In the genomic region with DNA sequence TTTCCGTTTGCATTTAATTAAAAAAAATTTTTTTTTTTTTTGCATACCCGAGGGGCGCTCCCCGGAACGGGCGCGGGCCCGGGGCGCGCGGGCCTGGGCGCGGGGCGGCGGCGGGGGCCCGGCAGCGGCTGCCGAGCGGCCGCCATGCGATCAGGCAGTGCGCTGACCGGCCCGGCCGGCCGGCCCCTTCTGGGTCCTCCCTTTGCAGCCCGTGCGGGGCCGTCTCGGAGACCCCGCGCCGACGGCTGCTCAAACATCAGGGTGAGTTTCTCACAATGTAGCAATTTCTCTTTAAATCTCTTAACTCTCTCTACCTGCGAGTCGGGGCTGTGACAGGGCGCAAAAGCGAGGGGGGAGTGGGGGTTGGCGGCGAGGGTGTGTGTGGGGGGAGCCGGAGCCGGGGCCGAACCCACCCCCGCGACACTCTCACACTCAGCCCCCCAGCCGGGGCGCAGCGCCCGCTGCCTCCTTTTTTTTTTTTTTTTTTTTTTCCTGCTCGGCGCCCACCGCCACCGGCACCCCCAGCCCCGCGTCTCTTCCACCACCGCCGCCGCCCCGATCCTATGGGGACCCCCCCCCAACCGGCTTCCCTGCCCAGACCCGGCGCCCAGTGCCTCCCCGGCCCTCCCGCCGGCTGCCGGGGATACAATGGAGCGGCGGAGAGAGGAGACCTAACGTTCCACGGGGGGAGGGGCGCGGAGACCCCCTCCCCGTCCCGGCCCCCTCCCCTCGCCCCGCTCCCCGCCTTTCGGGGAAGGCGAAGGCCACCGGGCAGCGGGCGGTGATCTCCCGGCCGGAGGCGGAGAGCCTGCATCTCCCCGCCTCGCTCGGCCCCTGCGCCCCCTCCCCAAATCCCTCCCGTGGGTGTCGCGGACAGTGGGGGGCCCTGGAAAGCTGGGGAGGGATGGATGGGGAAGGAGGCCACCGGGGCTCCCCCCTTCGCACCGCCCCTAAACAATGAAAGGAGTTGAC, we compare ENCODE assay signal across 8 cellular contexts. TPM values are rescaled to one million over a fixed set of nuclear protein-coding genes. Genes with fewer than 3 reads are reported as not detected.
A peak's percentile ranks its signal among the peaks of the same experiment; 100 is the strongest.
DNase-seq lines count a peak whose midpoint lies in the region; ATAC-seq and TF ChIP-seq lines count a peak whose summit lies in the region.

BICRA (plus strand) TSS at position 227 of the 972 bp plus-strand sequence. CDS start 64,441 bp downstream, outside the sequence.

- no peaks in the 10 kb centered on the region for H3K27me3 ChIP-seq in effector memory CD4-positive, alpha-beta T cell (replicated peaks; ENCODE audit: control insufficient read depth, insufficient read depth, low read length, poor library complexity, severe bottlenecking)

- intact Hi-C loops in CD14-positive monocyte (cut with micrococcal nuclease): loop anchor here (1.0 to 5.0 kb wide), 2 partner anchors 9 to 53 kb away; no protein-coding TSS in a partner anchor

- peaks cover 38% of the 10 kb centered on the region for H3K4me1 Mint-ChIP-seq in CD14-positive monocyte

- H3K27ac Mint-ChIP-seq in CD14-positive monocyte: peak within 1 kb of the TSS; percentile 76 to 95 (median 87)

- ATAC-seq in GM19324 (IDR thresholded peaks at IDR 0.05; ENCODE audit: low FRiP score, unreplicated experiment) (peak; percentile 50), HG03457 (IDR thresholded peaks at IDR 0.05; ENCODE audit: unreplicated experiment) (peak; percentile 35)

- peak within 1 kb of the TSS; percentile 89 for H3K27ac ChIP-seq in effector memory CD4-positive, alpha-beta T cell (ENCODE audit: insufficient read depth, low read length, poor library complexity, severe bottlenecking)

- H3K9me3 ChIP-seq in effector memory CD4-positive, alpha-beta T cell (ENCODE audit: control insufficient read depth, low read length): no peaks in the 10 kb centered on the region

- no peaks in the 10 kb centered on the region for H3K36me3 ChIP-seq in effector memory CD4-positive, alpha-beta T cell (ENCODE audit: control insufficient read depth, insufficient read depth, low read length)

- peaks cover 0 to 2% (median 0%) of the 10 kb centered on the region in 7 donors for H3K9me3 Mint-ChIP-seq in CD14-positive monocyte

- DNase-seq in CD14-positive monocyte (ENCODE audit: low spot score) (peak; percentile 68), NCI-H748 treated with DMSO at 0.1 percent for 48 hours (lab: John Stamatoyannopoulos, UW) (peak; percentile 79), medulla oblongata (ENCODE audit: extremely low spot score) (peak; percentile 72)
- peak; percentile 58 to 61 for DNase-seq in activated CD8-positive, alpha-beta memory T cell treated with anti-CD3 and anti-CD28 coated beads for 4 hours (ENCODE audit: low read depth in 2 of 2)
- peak; percentile 57 to 71 (median 69) for DNase-seq in effector memory CD4-positive, alpha-beta T cell
- peak; percentile 53 to 62 (median 58) for DNase-seq in stimulated activated CD4-positive, alpha-beta T cell treated with anti-CD3 and anti-CD28 coated beads, TNF-alpha, amount 100 ng/mL, for 4 hours (ENCODE audit: low read depth in 3 of 3)

- H3K4me3 ChIP-seq in effector memory CD4-positive, alpha-beta T cell (ENCODE audit: insufficient read depth, low read depth, low read length, poor library complexity, severe bottlenecking): peak within 1 kb of the TSS; percentile 95

- peak within 1 kb of the TSS; percentile 87 to 94 for H3K4me3 Mint-ChIP-seq in CD14-positive monocyte

- peaks cover 4% of the 10 kb centered on the region for H3K4me1 ChIP-seq in effector memory CD4-positive, alpha-beta T cell (ENCODE audit: control insufficient read depth, insufficient read depth, low read length, poor library complexity, severe bottlenecking)

- H3K36me3 Mint-ChIP-seq in CD14-positive monocyte: peaks cover 3 to 10% of the 10 kb centered on the region in 2 donors

- peaks cover 0 to 7% (median 4%) of the 10 kb centered on the region in 3 donors for H3K27me3 Mint-ChIP-seq in CD14-positive monocyte (ENCODE audit: low read depth in 3 of 3)

- no peak for TF ChIP-seq CTCF in CD14-positive monocyte (IDR thresholded peaks at IDR 0.05)

RNA-seq across cellular contexts. Expression of gene BICRA, which starts in this region (rescaled TPM):
- under 1 TPM in 1 of 2 donors, not detected in 1; 0.08 TPM for polyA plus RNA-seq in CD14-positive monocyte

Comparison
In these comparisons a context has a peak if more than half of its experiments do, and no peak if none do; other contexts are left out.
1. Peak in every context shown above with its lines: DNase-seq, ATAC-seq, H3K4me3 ChIP-seq and H3K27ac ChIP-seq.
2. Peak in DNase-seq in CD14-positive monocyte; RNA of the gene not detected or under 1 TPM.